Comparison of ENCODE assay signal across 8 cellular contexts in genomic region chr3:109806929-109807328, GRCh38.
A peak's percentile ranks its signal among the peaks of the same experiment; 100 is the strongest.
DNase-seq lines count a peak whose midpoint lies in the region; ATAC-seq and TF ChIP-seq lines count a peak whose summit lies in the region.

No MANE protein-coding gene starts in this region.

- 40 to 53% methylated on average over 4 of the region's 4 CpGs for WGBS in heart right ventricle, 2 donors
- WGBS in testis, 2 donors, result 51 to 62% methylated on average over 4 of the region's 4 CpGs

- DNase-seq in activated T-cell treated with anti-CD3 and anti-CD28 coated beads for 24 hours (ENCODE audit: low read depth) (peak; percentile 33), HS-5 (ENCODE audit: low read depth) (peak; percentile 31), heart right ventricle (no peak), testis (peak; percentile 57), D341Med (ENCODE audit: low spot score) (no peak)
- no peak for DNase-seq in activated T-cell treated with anti-CD3 and anti-CD28 coated beads, Interleukin-2, amount 50 U/mL, for 1 hour
- peak; percentile 3 to 18 for DNase-seq in activated CD4-positive, alpha-beta T cell treated with anti-CD3 and anti-CD28 coated beads, Interleukin-2, amount 50 U/mL, for 48 hours

- peak in 6 of 8 donors; percentile 28 to 78 (median 58) for ATAC-seq in heart right ventricle
- ATAC-seq in HG02798 (IDR thresholded peaks at IDR 0.05; ENCODE audit: poor library complexity, unreplicated experiment), result no peak

- H3K9me3 ChIP-seq in heart right ventricle, result no peaks in the 10 kb centered on the region
- no peaks in the 10 kb centered on the region for H3K9me3 ChIP-seq in testis

- H3K4me3 ChIP-seq in heart right ventricle (peak overlapping the region in 1 of 10 donors; percentile 16), testis (no peak overlapping the region)

- intact Hi-C loops in heart right ventricle (cut with DNase I) (no loop called here), testis (cut with DNase I; ENCODE audit: low total_unique reads) (no loop called here)

- no peak for TF ChIP-seq POLR2A in testis (IDR thresholded peaks at IDR 0.05)

- H3K4me1 ChIP-seq in heart right ventricle (peaks cover 0 to 32% (median 0%) of the 10 kb centered on the region in 9 donors), testis (peaks cover 4% of the 10 kb centered on the region)

- TF ChIP-seq CTCF in heart right ventricle (IDR thresholded peaks at IDR 0.05) (no peak), testis (IDR thresholded peaks at IDR 0.05) (no peak)

- H3K36me3 ChIP-seq in heart right ventricle (no peaks in the 10 kb centered on the region), testis (ENCODE audit: low read depth, missing control alignments) (no peaks in the 10 kb centered on the region)

- H3K27me3 ChIP-seq in heart right ventricle, result no peaks in the 10 kb centered on the region
- H3K27me3 ChIP-seq in testis, result no peaks in the 10 kb centered on the region

- H3K27ac ChIP-seq in heart right ventricle, result peak overlapping the region in 2 of 10 donors; percentile 11 to 80
- H3K27ac ChIP-seq in testis, result peak overlapping the region; percentile 63 to 69

Comparison
In these comparisons a context has a peak if more than half of its experiments do, and no peak if none do; other contexts are left out.
1. DNase-seq: peak in activated T-cell treated with anti-CD3 and anti-CD28 coated beads for 24 hours (single experiment), HS-5 (single experiment), activated CD4-positive, alpha-beta T cell treated with anti-CD3 and anti-CD28 coated beads, Interleukin-2, amount 50 U/mL, for 48 hours (2 of 2) and testis (single experiment); none in activated T-cell treated with anti-CD3 and anti-CD28 coated beads, Interleukin-2, amount 50 U/mL, for 1 hour (single experiment), heart right ventricle (0 of 2) and D341Med (single experiment).